In genomic region chr14:65304239-65304638, GRCh38 we compare ENCODE assay signal across 19 cellular contexts.
A peak's percentile ranks its signal among the peaks of the same experiment; 100 is the strongest.
DNase-seq lines count a peak whose midpoint lies in the region; ATAC-seq lines count a peak whose summit lies in the region.
"Had no signal": no experiment of that assay in that cellular context is flagged by ENCODE, and none has a peak within 500 bp of the region (broad histone marks: within the 10 kb centered on the region; RNA-seq: fewer than 3 reads in every experiment).

No MANE protein-coding gene starts in this region.

- peak overlapping the region; percentile 86 for H3K27ac Mint-ChIP-seq in activated CD4-positive, alpha-beta T cell treated with anti-CD3 and anti-CD28 coated beads for 36 hours
- peak overlapping the region; percentile 96 for H3K27ac Mint-ChIP-seq in activated naive CD8-positive, alpha-beta T cell treated with anti-CD3 and anti-CD28 coated beads, Interleukin-2, amount 50 U/mL, for 24 hours
- H3K27ac Mint-ChIP-seq in stimulated activated effector memory CD8-positive, alpha-beta T cell treated with anti-CD3 and anti-CD28 coated beads, Interleukin-12 subunit alpha, Interleukin-12 subunit beta, amount 100 ng/mL, for 72 hours: peak overlapping the region; percentile 74
- H3K27ac Mint-ChIP-seq: nephron progenitor cell had no signal

- POLR2A ChIA-PET in activated CD4-positive, alpha-beta T cell treated with anti-CD3 and anti-CD28 coated beads for 36 hours (lab: Charles Lee): interaction anchor here (0.6 to 1.4 kb wide), 2 partner anchors 26 to 108 kb away, joined by 4 to 5 read pairs; partner anchors contain the start of gene FUT8

- H3K4me3 Mint-ChIP-seq in activated CD4-positive, alpha-beta T cell treated with anti-CD3 and anti-CD28 coated beads for 36 hours: no peak overlapping the region
- H3K4me3 Mint-ChIP-seq in activated naive CD8-positive, alpha-beta T cell treated with anti-CD3 and anti-CD28 coated beads, Interleukin-2, amount 50 U/mL, for 24 hours: no peak overlapping the region
- peak overlapping the region; percentile 72 for H3K4me3 Mint-ChIP-seq in stimulated activated effector memory CD8-positive, alpha-beta T cell treated with anti-CD3 and anti-CD28 coated beads, Interleukin-12 subunit alpha, Interleukin-12 subunit beta, amount 100 ng/mL, for 72 hours
- H3K4me3 Mint-ChIP-seq: nephron progenitor cell had no signal

- peaks cover 58% of the 10 kb centered on the region for H3K4me1 Mint-ChIP-seq in activated CD4-positive, alpha-beta T cell treated with anti-CD3 and anti-CD28 coated beads for 36 hours
- H3K4me1 Mint-ChIP-seq in activated naive CD8-positive, alpha-beta T cell treated with anti-CD3 and anti-CD28 coated beads, Interleukin-2, amount 50 U/mL, for 24 hours: peaks cover 82% of the 10 kb centered on the region
- H3K4me1 Mint-ChIP-seq in stimulated activated effector memory CD8-positive, alpha-beta T cell treated with anti-CD3 and anti-CD28 coated beads, Interleukin-12 subunit alpha, Interleukin-12 subunit beta, amount 100 ng/mL, for 72 hours: peaks cover 45% of the 10 kb centered on the region

- H3K36me3 Mint-ChIP-seq in activated CD4-positive, alpha-beta T cell treated with anti-CD3 and anti-CD28 coated beads for 36 hours (ENCODE audit: low read depth): peaks cover 4% of the 10 kb centered on the region
- H3K36me3 Mint-ChIP-seq in activated naive CD8-positive, alpha-beta T cell treated with anti-CD3 and anti-CD28 coated beads, Interleukin-2, amount 50 U/mL, for 24 hours (ENCODE audit: low read depth): peaks cover 10% of the 10 kb centered on the region
- H3K36me3 Mint-ChIP-seq in stimulated activated effector memory CD8-positive, alpha-beta T cell treated with anti-CD3 and anti-CD28 coated beads, Interleukin-12 subunit alpha, Interleukin-12 subunit beta, amount 100 ng/mL, for 72 hours: peaks cover 5% of the 10 kb centered on the region

- intact Hi-C loops in activated CD4-positive, alpha-beta T cell treated with anti-CD3 and anti-CD28 coated beads for 36 hours (cut with DNase I, micrococcal nuclease): loop anchor here (5.0 kb wide), 2 partner anchors 77 to 202 kb away; partner anchors contain the start of gene MAX (in 1 of the 2)

- no peak for DNase-seq in activated CD4-positive, alpha-beta T cell treated with anti-CD3 and anti-CD28 coated beads for 36 hours
- no peak for DNase-seq in activated CD4-positive, alpha-beta T cell treated with anti-CD3 and anti-CD28 coated beads for 1 hour
- DNase-seq in NAMALWA (ENCODE audit: low spot score) (peak; percentile 55), epidermal melanocyte (ENCODE audit: insufficient read length, low spot score) (no peak)
- DNase-seq in activated naive CD8-positive, alpha-beta T cell treated with anti-CD3 and anti-CD28 coated beads, Interleukin-2, amount 50 U/mL, for 24 hours: no peak
- DNase-seq in stimulated activated effector memory CD8-positive, alpha-beta T cell treated with anti-CD3 and anti-CD28 coated beads, Interleukin-12 subunit alpha, Interleukin-12 subunit beta, amount 100 ng/mL, for 72 hours (ENCODE audit: low spot score in 2 of 2): no peak
- DNase-seq in stimulated activated CD4-positive, alpha-beta T cell treated with anti-CD3 and anti-CD28 coated beads, Interleukin-4, amount 100 ng/mL, for 4 hours: no peak
- DNase-seq: anterior cingulate cortex; COR-L47; dermis blood vessel endothelial cell; GF-D8; H7; hippocampal formation; nephron progenitor cell; stimulated activated CD4-positive, alpha-beta T cell treated with anti-CD3 and anti-CD28 coated beads, Interleukin-4, amount 100 ng/mL, for 24 hours; stimulated activated naive CD4-positive, alpha-beta T cell; T1000 had no signal

- CTCF ChIA-PET in activated CD4-positive, alpha-beta T cell treated with anti-CD3 and anti-CD28 coated beads for 36 hours (lab: Charles Lee): interaction anchor here (0.7 to 1.2 kb wide), 6 partner anchors 12 to 213 kb away, joined by 3 to 5 read pairs (median 4); no protein-coding TSS in a partner anchor

- no peaks in the 10 kb centered on the region for H3K27me3 Mint-ChIP-seq in activated CD4-positive, alpha-beta T cell treated with anti-CD3 and anti-CD28 coated beads for 36 hours
- no peaks in the 10 kb centered on the region for H3K27me3 Mint-ChIP-seq in activated naive CD8-positive, alpha-beta T cell treated with anti-CD3 and anti-CD28 coated beads, Interleukin-2, amount 50 U/mL, for 24 hours

- no peaks in the 10 kb centered on the region for H3K9me3 Mint-ChIP-seq in activated CD4-positive, alpha-beta T cell treated with anti-CD3 and anti-CD28 coated beads for 36 hours (ENCODE audit: low read depth)
- no peaks in the 10 kb centered on the region for H3K9me3 Mint-ChIP-seq in activated naive CD8-positive, alpha-beta T cell treated with anti-CD3 and anti-CD28 coated beads, Interleukin-2, amount 50 U/mL, for 24 hours
- H3K9me3 Mint-ChIP-seq in stimulated activated effector memory CD8-positive, alpha-beta T cell treated with anti-CD3 and anti-CD28 coated beads, Interleukin-12 subunit alpha, Interleukin-12 subunit beta, amount 100 ng/mL, for 72 hours: no peaks in the 10 kb centered on the region
- H3K9me3 Mint-ChIP-seq: nephron progenitor cell had no signal

- ATAC-seq in activated CD4-positive, alpha-beta T cell treated with anti-CD3 and anti-CD28 coated beads for 36 hours: no peak
- no peak for ATAC-seq in activated naive CD8-positive, alpha-beta T cell treated with anti-CD3 and anti-CD28 coated beads, Interleukin-2, amount 50 U/mL, for 24 hours
- no peak for ATAC-seq in stimulated activated effector memory CD8-positive, alpha-beta T cell treated with anti-CD3 and anti-CD28 coated beads, Interleukin-12 subunit alpha, Interleukin-12 subunit beta, amount 100 ng/mL, for 72 hours
- no peak for ATAC-seq in HG02571 (IDR thresholded peaks at IDR 0.05; ENCODE audit: unreplicated experiment)
- ATAC-seq: A549 had no signal
